Comparison of ENCODE assay signal across 1 cellular context in the genomic region with DNA sequence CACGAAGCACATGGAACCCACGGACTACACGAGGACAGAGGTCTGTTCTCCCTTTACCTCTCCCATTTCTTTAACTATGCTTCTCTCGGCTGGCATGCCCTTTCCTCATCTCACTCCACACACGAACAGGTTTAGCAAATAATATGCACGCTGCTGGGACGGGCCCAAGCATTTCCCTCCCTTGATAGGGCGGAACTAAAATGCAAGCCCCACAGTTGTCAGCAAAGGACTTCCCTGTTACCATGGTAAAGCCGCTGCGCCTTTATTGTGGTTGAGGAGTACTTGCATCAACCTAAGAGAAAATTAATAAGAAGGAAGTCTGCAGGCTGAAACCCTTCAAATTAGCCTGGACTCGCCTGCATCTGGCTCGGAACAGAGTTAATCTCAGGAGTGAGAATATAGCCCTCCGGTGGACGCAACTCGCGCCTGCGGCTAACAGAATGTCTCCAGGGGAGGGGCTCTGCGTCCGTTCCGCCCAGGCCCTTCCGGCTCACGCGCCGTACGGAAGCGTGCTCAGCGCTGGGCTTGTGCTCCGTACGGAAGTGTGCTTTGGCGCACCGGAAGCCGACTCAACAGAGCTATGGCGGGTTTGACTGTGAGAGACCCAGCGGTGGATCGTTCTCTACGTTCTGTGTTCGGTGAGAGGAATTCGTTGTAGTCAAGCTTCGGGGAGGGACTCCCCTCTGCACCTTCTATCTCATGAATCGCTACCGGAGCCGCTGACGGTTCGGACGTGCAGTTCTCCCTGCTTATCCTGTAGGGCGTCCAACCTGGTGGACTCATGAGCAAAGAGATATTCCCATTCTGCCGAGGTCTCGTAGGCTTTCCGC.
TF ChIP-seq lines count a peak whose summit lies in the region.

Gene CSTF2, plus strand, starts transcription at position 555 of the 830 bp plus-strand sequence. Its CDS starts 26 bp downstream, at position 581.

TF ChIP-seq in HCT116, 20 proteins besides CTCF, POLR2A, EP300 and RAD21 (continued from another document):
- TF ChIP-seq MAX (IDR thresholded peaks at IDR 0.05): peak; percentile 69
- 0 out of 2 replicates have a peak, but pooled peaks have one; percentile 11 for TF ChIP-seq CBX3 (IDR thresholded peaks at IDR 0.05; ENCODE audit: low read depth)
